22 cellular contexts compared by ENCODE assay signal in the genomic region with DNA sequence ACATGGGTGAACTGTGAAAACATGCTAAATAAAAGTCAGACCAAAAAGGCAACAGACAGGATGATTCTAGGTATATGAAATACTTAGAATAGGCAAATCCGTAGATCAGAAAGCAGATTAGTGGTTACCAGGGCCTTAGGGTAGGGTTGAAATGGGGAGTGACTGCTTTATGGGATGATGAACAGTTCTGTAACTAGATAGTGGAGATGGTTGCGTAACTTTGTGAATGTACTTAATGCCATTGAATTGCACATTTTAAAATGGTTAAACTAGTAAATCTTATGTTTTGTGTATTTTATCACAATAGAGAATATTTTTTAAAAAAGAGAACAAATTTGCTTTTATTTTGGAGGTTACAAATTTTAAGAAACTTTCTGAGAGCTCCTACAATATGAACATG.
"Had no signal": no experiment of that assay in that cellular context is flagged by ENCODE, and none has a peak within 500 bp of the region (broad histone marks: within the 10 kb centered on the region; RNA-seq: fewer than 3 reads in every experiment).

No MANE protein-coding gene starts in this region.

- H3K27me3 ChIP-seq: ascending aorta, esophagus muscularis mucosa, foreskin keratinocyte, neutrophil, spleen, testis, upper lobe of right lung had no signal

- FAIRE-seq: bronchial epithelial cell had no signal

- DNase-seq: activated CD4-positive, alpha-beta T cell treated with anti-CD3 and anti-CD28 coated beads, Interleukin-2, amount 10 ng/mL, durations not matched to agents 7 days and 5 days; activated CD8-positive, alpha-beta memory T cell treated with anti-CD3 and anti-CD28 coated beads, Interleukin-2, amount 50 U/mL, for 4 hours; activated naive CD4-positive, alpha-beta T cell treated with anti-CD3 and anti-CD28 coated beads, Interleukin-2, amount 10 ng/mL, durations not matched to agents 7 days and 5 days; activated naive CD8-positive, alpha-beta T cell treated with anti-CD3 and anti-CD28 coated beads, Interleukin-2, amount 50 U/mL, for 24 hours; activated T-cell treated with anti-CD3 and anti-CD28 coated beads, Interleukin-2, amount 50 U/mL, for 4 hours; cerebellar nuclear complex; effector CD8-positive, alpha-beta T cell; glutamatergic neuron; hippocampal formation; islet precursor cell; spleen; stimulated activated CD4-positive, alpha-beta T cell treated with anti-CD3 and anti-CD28 coated beads, Interleukin-4, amount 100 ng/mL, for 4 hours; T1000; testis; upper lobe of right lung had no signal

- H3K9me3 ChIP-seq: ascending aorta, esophagus muscularis mucosa, neutrophil, spleen, testis, upper lobe of right lung had no signal

- H3K27ac ChIP-seq: ascending aorta, esophagus muscularis mucosa, foreskin keratinocyte, neutrophil, parathyroid adenoma, spleen, testis, upper lobe of right lung had no signal

- H3K4me3 ChIP-seq: ascending aorta, esophagus muscularis mucosa, lung, spleen, testis, upper lobe of right lung had no signal
